In the genomic region with DNA sequence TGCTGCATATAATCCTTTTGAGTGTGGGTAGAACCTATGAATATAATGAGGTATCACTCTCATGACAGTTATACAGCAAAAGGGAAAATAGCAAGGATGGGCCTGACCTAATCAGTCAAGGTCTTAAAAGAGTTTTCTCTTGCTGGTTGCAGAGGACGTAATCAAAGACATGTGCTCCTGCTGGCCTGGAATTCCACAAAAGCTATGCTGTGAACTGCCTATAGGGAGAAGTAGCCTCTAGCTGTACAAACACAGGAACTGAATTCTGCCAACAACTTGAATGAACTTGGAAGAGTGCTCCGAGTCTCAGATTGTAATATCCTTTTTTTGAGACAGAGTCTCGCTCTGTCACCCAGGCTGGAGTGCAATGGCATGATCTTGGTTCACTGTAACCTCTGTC, we compare ENCODE assay signal across 23 cellular contexts.
"Had no signal": no experiment of that assay in that cellular context is flagged by ENCODE, and none has a peak within 500 bp of the region (broad histone marks: within the 10 kb centered on the region; RNA-seq: fewer than 3 reads in every experiment).

No MANE protein-coding gene starts in this region.

- H3K27ac ChIP-seq: esophagus muscularis mucosa, ovary, right lobe of liver, thyroid gland had no signal

- H3K9me3 Mint-ChIP-seq: endodermal cell, memory B cell had no signal

- H3K27me3 ChIP-seq: esophagus muscularis mucosa, heart right ventricle, ovary, right lobe of liver, thyroid gland had no signal

- H3K36me3 ChIP-seq: esophagus muscularis mucosa, heart right ventricle, ovary, right lobe of liver, thyroid gland had no signal

- H3K27ac Mint-ChIP-seq: endodermal cell; memory B cell; natural killer cell; stimulated activated naive CD8-positive, alpha-beta T cell treated with anti-CD3 and anti-CD28 coated beads, Interleukin-15, amount 100 ng/mL, for 72 hours had no signal

- H3K4me1 Mint-ChIP-seq: memory B cell; natural killer cell; stimulated activated naive CD8-positive, alpha-beta T cell treated with anti-CD3 and anti-CD28 coated beads, Interleukin-15, amount 100 ng/mL, for 72 hours had no signal

- DNase-seq: cortex of kidney; effector CD8-positive, alpha-beta T cell; endodermal cell; foreskin melanocyte; glutamatergic neuron; heart right ventricle; hippocampal formation; left cardiac atrium; natural killer cell; occipital lobe; ovary; retina; right lobe of liver; small intestine; stimulated activated CD4-positive, alpha-beta T cell treated with anti-CD3 and anti-CD28 coated beads, Interleukin-15, amount 100 ng/mL, for 24 hours; stimulated activated CD4-positive, alpha-beta T cell treated with anti-CD3 and anti-CD28 coated beads, Interleukin-2, amount 100 ng/mL, for 48 hours; stimulated activated CD8-positive, alpha-beta memory T cell treated with anti-CD3 and anti-CD28 coated beads, Interleukin-4, amount 100 ng/mL, for 48 hours; stimulated activated naive CD4-positive, alpha-beta T cell; stimulated activated naive CD8-positive, alpha-beta T cell treated with anti-CD3 and anti-CD28 coated beads, Interleukin-15, amount 100 ng/mL, for 72 hours; thyroid gland had no signal

- ATAC-seq: heart right ventricle; left cardiac atrium; natural killer cell; right lobe of liver; stimulated activated naive CD8-positive, alpha-beta T cell treated with anti-CD3 and anti-CD28 coated beads, Interleukin-15, amount 100 ng/mL, for 72 hours had no signal

- H3K4me1 ChIP-seq: right lobe of liver had no signal

- H3K9me3 ChIP-seq: esophagus muscularis mucosa, heart right ventricle, ovary, right lobe of liver, thyroid gland had no signal

- H3K4me3 ChIP-seq: esophagus muscularis mucosa, heart right ventricle, lung, ovary, right lobe of liver, thyroid gland had no signal

- H3K36me3 Mint-ChIP-seq: memory B cell, natural killer cell had no signal

- H3K27me3 Mint-ChIP-seq: memory B cell had no signal

- H3K4me3 Mint-ChIP-seq: endodermal cell; memory B cell; natural killer cell; stimulated activated naive CD8-positive, alpha-beta T cell treated with anti-CD3 and anti-CD28 coated beads, Interleukin-15, amount 100 ng/mL, for 72 hours had no signal
